25 cellular contexts compared by ENCODE assay signal in genomic region chr2:241147336-241147735, GRCh38. TPM values are rescaled to one million over a fixed set of nuclear protein-coding genes. Genes with fewer than 3 reads are reported as not detected.
A peak's percentile ranks its signal among the peaks of the same experiment; 100 is the strongest.
DNase-seq lines count a peak whose midpoint lies in the region; ATAC-seq, FAIRE-seq and TF ChIP-seq lines count a peak whose summit lies in the region.
"Had no signal": no experiment of that assay in that cellular context is flagged by ENCODE, and none has a peak within 500 bp of the region (broad histone marks: within the 10 kb centered on the region; RNA-seq: fewer than 3 reads in every experiment).

No MANE protein-coding gene starts in this region.

- H3K9ac ChIP-seq in HCT116 (ENCODE audit: low read length) (no peak overlapping the region), GM12878 (ENCODE audit: control insufficient read depth, insufficient read depth, low read length) (no peak overlapping the region)
- H3K9ac ChIP-seq: SK-N-SH had no signal

- no peaks in the 10 kb centered on the region for H3K27me3 ChIP-seq in CD8-positive, alpha-beta T cell (ENCODE audit: insufficient read depth, low read length)
- H3K27me3 ChIP-seq in HCT116 (ENCODE audit: insufficient read depth, low read length), result no peaks in the 10 kb centered on the region
- no peaks in the 10 kb centered on the region for H3K27me3 ChIP-seq in GM12878 (replicated peaks in 1 of 2; ENCODE audit: control insufficient read depth in 2 of 2, insufficient read depth in 2 of 2, low read length in 1 of 2)
- H3K27me3 ChIP-seq: upper lobe of right lung had no signal

- 98% methylated on average over 3 of the region's 3 CpGs for WGBS in GM12878 (ENCODE audit: insufficient coverage, insufficient replicate concordance, low lambda C conversion rate, missing lambda C conversion rate)

- H3K79me2 ChIP-seq in HCT116 (ENCODE audit: insufficient read depth, low read length) (peaks cover 48% of the 10 kb centered on the region), GM12878 (ENCODE audit: control insufficient read depth, insufficient read depth, low read length) (peaks cover 43% of the 10 kb centered on the region)

- H3K4me2 ChIP-seq in HCT116 (ENCODE audit: low read length) (0 out of 2 replicates have a peak overlapping the region, but pooled peaks have one; percentile 99), GM12878 (ENCODE audit: control insufficient read depth, insufficient read depth) (peak overlapping the region; percentile 90)
- H3K4me2 ChIP-seq: smooth muscle cell had no signal

- FAIRE-seq in GM12878 (lab: Jason Lieb, UNC), result no peak

- BruUV-seq in HCT116 (replicated peaks; lab: Mats Ljungman, UMichigan) (no TSS peak), GM12878 (replicated peaks; lab: Mats Ljungman, UMichigan) (no TSS peak)

- in situ Hi-C loops in GM12878 (cut with MboI), result no loop called here

- H3K27me3 Mint-ChIP-seq in CD8-positive, alpha-beta T cell (ENCODE audit: low read depth), result no peaks in the 10 kb centered on the region
- H3K27me3 Mint-ChIP-seq in natural killer cell treated with Interleukin-12 subunit alpha and Interleukin-12 subunit beta and Interleukin-15 and Interleukin-18, amount 100 ng/mL, for 72 hours, result no peaks in the 10 kb centered on the region

- intact Hi-C loops in CD8-positive, alpha-beta T cell (cut with DNase I, micrococcal nuclease), result loop anchor here in 1 of 2 experiments (10.0 kb wide), 1 partner anchor 563 kb away; the partner anchor contains the start of gene CAPN10
- intact Hi-C loops in HCT116 (cut with micrococcal nuclease) (no loop called here), GM12878 (cut with micrococcal nuclease; ENCODE audit: unreplicated experiment) (loop anchor here (5.0 to 10.0 kb wide), 2 partner anchors 45 to 63 kb away; partner anchors contain the start of gene MTERF4)

- no peak for DNase-seq in CD8-positive, alpha-beta T cell
- no peak for DNase-seq in HCT116 (ENCODE audit: low read depth, low spot score)
- no peak for DNase-seq in GM12878 (ENCODE audit: low read depth, low spot score)
- no peak for DNase-seq in natural killer cell treated with Interleukin-12 subunit alpha and Interleukin-12 subunit beta and Interleukin-15 and Interleukin-18, amount 100 ng/mL, for 72 hours (ENCODE audit: low spot score)
- no peak for DNase-seq in SKM-1 treated with dmso at 0.1 percent for 144 hours (lab: John Stamatoyannopoulos, UW; ENCODE audit: unreplicated experiment)
- DNase-seq in NCI-H128 (lab: John Stamatoyannopoulos, UW; ENCODE audit: unreplicated experiment), result no peak
- DNase-seq in NCI-H446 treated with DMSO at 0.1 percent for 48 hours (lab: John Stamatoyannopoulos, UW), result no peak
- DNase-seq: activated CD4-positive, CD25-positive, alpha-beta regulatory T cell; activated naive CD4-positive, alpha-beta T cell treated with Interleukin-2 at 50 U/mL for 16 hours; aorta; central memory CD4-positive, alpha-beta T cell; DMS79; H7; Kasumi-1; kidney glomerular epithelial cell; NCI-H187; NCI-H526 treated with DMSO at 0.1 percent for 48 hours; retina; SK-N-SH; substantia nigra; upper lobe of right lung had no signal

- H3K4me1 ChIP-seq in CD8-positive, alpha-beta T cell (ENCODE audit: insufficient read depth, low read length), result peaks cover 21% of the 10 kb centered on the region
- peaks cover 11 to 22% of the 10 kb centered on the region in 2 experiments; a peak in 3 of 4 replicates for H3K4me1 ChIP-seq in HCT116 (ENCODE audit: control insufficient read depth in 1 of 2, insufficient read depth in 2 of 2, low read length in 2 of 2)
- peaks cover 23% of the 10 kb centered on the region for H3K4me1 ChIP-seq in GM12878 (ENCODE audit: control insufficient read depth, insufficient read depth, low read length)

- H3K9me3 Mint-ChIP-seq in CD8-positive, alpha-beta T cell, result no peaks in the 10 kb centered on the region
- no peaks in the 10 kb centered on the region for H3K9me3 Mint-ChIP-seq in natural killer cell treated with Interleukin-12 subunit alpha and Interleukin-12 subunit beta and Interleukin-15 and Interleukin-18, amount 100 ng/mL, for 72 hours

- no peak overlapping the region for H3K27ac Mint-ChIP-seq in CD8-positive, alpha-beta T cell
- H3K27ac Mint-ChIP-seq in natural killer cell treated with Interleukin-12 subunit alpha and Interleukin-12 subunit beta and Interleukin-15 and Interleukin-18, amount 100 ng/mL, for 72 hours, result no peak overlapping the region

- POLR2A ChIA-PET in CD8-positive, alpha-beta T cell (lab: Charles Lee), result interaction anchor here (5.8 to 5.9 kb wide), 2 partner anchors 37 to 45 kb away, joined by 65 to 73 read pairs; partner anchors contain the start of gene MTERF4
- POLR2A ChIA-PET in HCT116 (lab: Charles Lee), result no interaction called here
- POLR2A ChIA-PET in GM12878 (lab: Charles Lee), result interaction anchor here (1.0 to 1.2 kb wide), 2 partner anchors 14 to 34 kb away, joined by 3 read pairs; no protein-coding TSS in a partner anchor

- peak overlapping the region; percentile 99 for H3K4me3 Mint-ChIP-seq in CD8-positive, alpha-beta T cell
- peak overlapping the region; percentile 92 for H3K4me3 Mint-ChIP-seq in natural killer cell treated with Interleukin-12 subunit alpha and Interleukin-12 subunit beta and Interleukin-15 and Interleukin-18, amount 100 ng/mL, for 72 hours

- CTCF ChIA-PET in CD8-positive, alpha-beta T cell (lab: Charles Lee), result interaction anchor here (0.8 to 0.9 kb wide), 2 partner anchors 11 to 69 kb away, joined by 3 read pairs; no protein-coding TSS in a partner anchor
- CTCF ChIA-PET in HCT116 (lab: Charles Lee), result no interaction called here
- CTCF ChIA-PET in GM12878 (lab: Yijun Ruan, JAX), result interaction anchor here (0.9 to 1.2 kb wide), 2 partner anchors 51 to 69 kb away, joined by 3 to 4 read pairs; no protein-coding TSS in a partner anchor

- no peak for ATAC-seq in CD8-positive, alpha-beta T cell
- ATAC-seq in HCT116 (no peak), GM12878 (no peak), GM21367 (IDR thresholded peaks at IDR 0.05; ENCODE audit: unreplicated experiment) (no peak)
- no peak for ATAC-seq in natural killer cell treated with Interleukin-12 subunit alpha and Interleukin-12 subunit beta and Interleukin-15 and Interleukin-18, amount 100 ng/mL, for 72 hours
- ATAC-seq: upper lobe of right lung had no signal

- no peaks in the 10 kb centered on the region for H3K9me2 ChIP-seq in HCT116 (ENCODE audit: insufficient read depth)
- H3K9me2 ChIP-seq: SK-N-SH had no signal

- H4K20me1 ChIP-seq in HCT116 (ENCODE audit: insufficient read depth) (no peaks in the 10 kb centered on the region), GM12878 (ENCODE audit: control insufficient read depth, insufficient read depth) (no peaks in the 10 kb centered on the region)

- RAD21 ChIA-PET in HCT116 (lab: Charles Lee; ENCODE audit: low non-redundant PET in 1 of 2, low total read pairs in 2 of 2, uncharacterized antibody in 2 of 2, unreplicated experiment in 2 of 2), result no interaction called here
- RAD21 ChIA-PET in GM12878 (lab: Charles Lee; ENCODE audit: unreplicated experiment), result interaction anchor here (0.7 to 1.2 kb wide), 4 partner anchors 18 to 70 kb away, joined by 3 to 4 read pairs (median 4); no protein-coding TSS in a partner anchor

- no peak overlapping the region for H3K4me3 ChIP-seq in CD8-positive, alpha-beta T cell (ENCODE audit: low read depth, low read length)
- H3K4me3 ChIP-seq in HCT116 (replicated peaks in 1 of 2; ENCODE audit: low read depth in 1 of 2, low read length in 2 of 2) (no peak overlapping the region), GM12878 (no peak overlapping the region)
- H3K4me3 ChIP-seq: lung, smooth muscle cell, upper lobe of right lung had no signal

- peaks cover 24% of the 10 kb centered on the region for H3K36me3 Mint-ChIP-seq in CD8-positive, alpha-beta T cell
- H3K36me3 Mint-ChIP-seq in natural killer cell treated with Interleukin-12 subunit alpha and Interleukin-12 subunit beta and Interleukin-15 and Interleukin-18, amount 100 ng/mL, for 72 hours, result peaks cover 4% of the 10 kb centered on the region

- SMC1A ChIA-PET in GM12878 (lab: Charles Lee; ENCODE audit: uncharacterized antibody, unreplicated experiment), result interaction anchor here (0.9 to 6.2 kb wide), 7 partner anchors 18 to 163 kb away, joined by 3 to 45 read pairs (median 5); partner anchors contain the start of gene MTERF4

- H2AFZ ChIP-seq in HCT116 (ENCODE audit: low read depth, low read length, poor library complexity, severe bottlenecking), result no peak overlapping the region
- H2AFZ ChIP-seq in GM12878 (ENCODE audit: control insufficient read depth, low read depth, low read length), result no peak overlapping the region

- TF ChIP-seq RAD21 in HCT116 (IDR thresholded peaks at IDR 0.05; ENCODE audit: low read depth) (no peak), GM12878 (IDR thresholded peaks at IDR 0.05; ENCODE audit: insufficient read depth, low read depth, low read length) (no peak)

- no peaks in the 10 kb centered on the region for H3K36me3 ChIP-seq in CD8-positive, alpha-beta T cell (ENCODE audit: insufficient read depth, low read length)
- H3K36me3 ChIP-seq in HCT116 (ENCODE audit: control insufficient read depth in 1 of 2, insufficient read depth in 2 of 2, low read length in 2 of 2), result no peaks in the 10 kb centered on the region; a peak in 1 of 4 replicates
- no peaks in the 10 kb centered on the region; a peak in 1 of 4 replicates for H3K36me3 ChIP-seq in GM12878 (ENCODE audit: control insufficient read depth in 2 of 2, insufficient read depth in 2 of 2, low read length in 1 of 2)
- H3K36me3 ChIP-seq: upper lobe of right lung had no signal

- TF ChIP-seq EP300 in GM12878 (IDR thresholded peaks at IDR 0.05; ENCODE audit: borderline replicate concordance in 1 of 2, control insufficient read depth in 1 of 2, low read depth in 2 of 2, low read length in 2 of 2), result no peak

- no peak for TF ChIP-seq POLR2A in HCT116 (IDR thresholded peaks at IDR 0.05; ENCODE audit: borderline replicate concordance, extremely low read depth, insufficient read depth, insufficient read length)
- no peak for TF ChIP-seq POLR2A in GM12878 (IDR thresholded peaks at IDR 0.05; ENCODE audit: low read depth, low read length)

- peaks cover 41% of the 10 kb centered on the region for H3K4me1 Mint-ChIP-seq in CD8-positive, alpha-beta T cell (ENCODE audit: low read depth)
- peaks cover 31 to 32% of the 10 kb centered on the region in 2 donors for H3K4me1 Mint-ChIP-seq in natural killer cell treated with Interleukin-12 subunit alpha and Interleukin-12 subunit beta and Interleukin-15 and Interleukin-18, amount 100 ng/mL, for 72 hours (ENCODE audit: low read depth in 2 of 2)

- H3K9me3 ChIP-seq in CD8-positive, alpha-beta T cell (ENCODE audit: low read length), result no peaks in the 10 kb centered on the region
- H3K9me3 ChIP-seq in HCT116 (ENCODE audit: control insufficient read depth in 1 of 2, insufficient read depth in 1 of 2, low read depth in 1 of 2, low read length in 2 of 2) (no peaks in the 10 kb centered on the region), GM12878 (replicated peaks; ENCODE audit: control insufficient read depth, insufficient read depth, low read length) (no peaks in the 10 kb centered on the region)
- H3K9me3 ChIP-seq: SK-N-SH, upper lobe of right lung had no signal

- no peak for TF ChIP-seq CTCF in CD8-positive, alpha-beta T cell (IDR thresholded peaks at IDR 0.05)
- TF ChIP-seq CTCF in HCT116 (IDR thresholded peaks at IDR 0.05 in 2 of 3, conservative IDR thresholded peaks at IDR 0.05 in 1 of 3; ENCODE audit: borderline replicate concordance in 1 of 3, insufficient read depth in 1 of 3, low read depth in 2 of 3, low read length in 2 of 3), result no peak
- no peak for TF ChIP-seq CTCF in GM12878 (IDR thresholded peaks at IDR 0.05 in 2 of 3, conservative IDR thresholded peaks at IDR 0.05 in 1 of 3; ENCODE audit: control insufficient read depth in 2 of 3, extremely low read depth in 1 of 3, insufficient read depth in 1 of 3, low read depth in 3 of 3, low read length in 3 of 3)

- H3K27ac ChIP-seq in CD8-positive, alpha-beta T cell (ENCODE audit: low read depth, low read length), result no peak overlapping the region
- H3K27ac ChIP-seq in HCT116 (ENCODE audit: low read depth, low read length) (no peak overlapping the region), GM12878 (ENCODE audit: control insufficient read depth, insufficient read depth) (no peak overlapping the region)
- H3K27ac ChIP-seq: RWPE1, upper lobe of right lung had no signal

RNA-seq across cellular contexts. Expression of gene PASK, which starts 1.9 kb away (rescaled TPM):
- total RNA-seq in CD8-positive, alpha-beta T cell, result 100 to 1,000 TPM; 306 to 329 TPM
- total RNA-seq in HCT116 (2021; ENCODE audit: unreplicated experiment), result 45.8 TPM
- 12.4 and 14.7 TPM in 2 replicates for polyA plus RNA-seq in HCT116 (2012)
- 112 and 123 TPM in 2 replicates for total RNA-seq in GM12878 (2013; cell fraction: nucleolus; rRNA removed)
- total RNA-seq in GM12878 (2014; rRNA removed), result 32.6 and 35.2 TPM in 2 replicates
- 21.7 and 21.8 TPM in 2 replicates for total RNA-seq in GM12878 (2014; rRNA removed; fragmentation: Illumina TruSeq; extraction: Trizol)
- 49.6 and 54.9 TPM in 2 replicates for total RNA-seq in GM12878 (2021)
- polyA plus RNA-seq in GM12878 (2011; ENCODE audit: low read depth), result 19.5 TPM
- polyA plus RNA-seq in GM12878 (2011; rRNA removed), result 59.4 and 62.2 TPM in 2 replicates
- 52.5 and 56.3 TPM in 2 replicates for polyA plus RNA-seq in GM12878 (2011; cell fraction: cytosol; rRNA removed)
- 182 and 212 TPM in 2 replicates for polyA plus RNA-seq in GM12878 (2011; cell fraction: nucleus; rRNA removed)
- polyA plus RNA-seq in GM12878 (2012), result 36.3 and 39.3 TPM in 2 replicates
- polyA plus RNA-seq in GM12878 (2014; fragmentation: Illumina TruSeq; extraction: Trizol), result 24.3 and 29.5 TPM in 2 replicates
- 10 to 100 TPM in 1 of 2 experiments, 1 to 10 TPM in 1; 9.6 to 10.8 TPM for polyA plus RNA-seq in GM12878 (2014; fragmentation: Nextera tagmentation; extraction: Ambion mirVana)
- 36.7 and 42.0 TPM in 2 replicates for polyA plus RNA-seq in GM12878 (2014; rRNA removed)
- polyA plus RNA-seq in GM12878 (2016; fragmentation: Nextera tagmentation; extraction: Ambion mirVana), result 10 to 100 TPM; 25.0 to 27.6 TPM
- polyA minus RNA-seq in GM12878 (2011; rRNA and poly(A)+ RNA removed), result 40.8 and 57.0 TPM in 2 replicates
- polyA minus RNA-seq in GM12878 (2011; cell fraction: cytosol; rRNA and poly(A)+ RNA removed), result 16.3 and 20.4 TPM in 2 replicates
- polyA minus RNA-seq in GM12878 (2011; cell fraction: nucleus; rRNA and poly(A)+ RNA removed), result 38.2 and 60.8 TPM in 2 replicates
- 10 to 100 TPM; 69.5 to 78.9 TPM for total RNA-seq in natural killer cell treated with Interleukin-12 subunit alpha and Interleukin-12 subunit beta and Interleukin-15 and Interleukin-18, amount 100 ng/mL, for 72 hours

RNA-seq across cellular contexts. Expression of gene PPP1R7, which starts 2.9 kb away (rescaled TPM):
- 10 to 100 TPM; 47.5 to 50.9 TPM for total RNA-seq in CD8-positive, alpha-beta T cell
- total RNA-seq in HCT116 (2021; ENCODE audit: unreplicated experiment) (45.4 TPM), GM12878 (2014; rRNA removed) (78.5 and 88.0 TPM in 2 replicates), GM12878 (2014; rRNA removed; fragmentation: Illumina TruSeq; extraction: Trizol) (85.7 and 87.8 TPM in 2 replicates), GM12878 (2021) (76.9 and 84.3 TPM in 2 replicates)
- polyA plus RNA-seq in HCT116 (2012), result 44.5 and 55.7 TPM in 2 replicates
- total RNA-seq in GM12878 (2013; cell fraction: nucleolus; rRNA removed), result 33.8 and 144 TPM in 2 replicates
- 64.8 TPM for polyA plus RNA-seq in GM12878 (2011; ENCODE audit: low read depth)
- polyA plus RNA-seq in GM12878 (2011; rRNA removed) (123 and 157 TPM in 2 replicates), GM12878 (2014; fragmentation: Illumina TruSeq; extraction: Trizol) (146 and 167 TPM in 2 replicates), GM12878 (2014; fragmentation: Nextera tagmentation; extraction: Ambion mirVana) (10 to 100 TPM; 81.4 to 82.8 TPM), GM12878 (2014; rRNA removed) (91.5 and 99.6 TPM in 2 replicates), GM12878 (2016; fragmentation: Nextera tagmentation; extraction: Ambion mirVana) (100 to 1,000 TPM; 169 to 174 TPM)
- polyA plus RNA-seq in GM12878 (2011; cell fraction: cytosol; rRNA removed), result 52.0 and 59.3 TPM in 2 replicates
- 50.8 and 59.6 TPM in 2 replicates for polyA plus RNA-seq in GM12878 (2011; cell fraction: nucleus; rRNA removed)
- polyA plus RNA-seq in GM12878 (2012), result 86.5 and 102 TPM in 2 replicates
- polyA minus RNA-seq in GM12878 (2011; rRNA and poly(A)+ RNA removed), result 37.3 and 41.8 TPM in 2 replicates
- 22.7 and 48.7 TPM in 2 replicates for polyA minus RNA-seq in GM12878 (2011; cell fraction: cytosol; rRNA and poly(A)+ RNA removed)
- 19.1 and 32.2 TPM in 2 replicates for polyA minus RNA-seq in GM12878 (2011; cell fraction: nucleus; rRNA and poly(A)+ RNA removed)
- total RNA-seq in natural killer cell treated with Interleukin-12 subunit alpha and Interleukin-12 subunit beta and Interleukin-15 and Interleukin-18, amount 100 ng/mL, for 72 hours, result 100 to 1,000 TPM in 1 of 2 donors, 10 to 100 TPM in 1; 54.8 to 109 TPM

RNA-seq across cellular contexts. Expression of gene ANO7, which starts 41.1 kb away (rescaled TPM):
- total RNA-seq in CD8-positive, alpha-beta T cell, result under 1 TPM in 1 of 2 experiments, not detected in 1; 0.30 TPM
- 0.84 TPM for total RNA-seq in HCT116 (2021; ENCODE audit: unreplicated experiment)
- 0.42 and 0.75 TPM in 2 replicates for polyA plus RNA-seq in HCT116 (2012)
- 19.1 and 21.0 TPM in 2 replicates for total RNA-seq in GM12878 (2013; cell fraction: nucleolus; rRNA removed)
- total RNA-seq in GM12878 (2014; rRNA removed), result 0.49 and 0.56 TPM in 2 replicates
- total RNA-seq in GM12878 (2014; rRNA removed; fragmentation: Illumina TruSeq; extraction: Trizol), result 0.18 and 0.22 TPM in 2 replicates
- 0.88 and 1.4 TPM in 2 replicates for total RNA-seq in GM12878 (2021)
- polyA plus RNA-seq in GM12878 (2011; ENCODE audit: low read depth), result 0.43 TPM
- polyA plus RNA-seq in GM12878 (2011; rRNA removed), result 0.56 and 1.2 TPM in 2 replicates
- 1.5 TPM in 2 replicates for polyA plus RNA-seq in GM12878 (2011; cell fraction: cytosol; rRNA removed)
- 8.0 TPM in 2 replicates for polyA plus RNA-seq in GM12878 (2011; cell fraction: nucleus; rRNA removed)
- 1.8 TPM in 2 replicates for polyA plus RNA-seq in GM12878 (2012)
- polyA plus RNA-seq in GM12878 (2014; fragmentation: Illumina TruSeq; extraction: Trizol), result 0.24 and 0.35 TPM in 2 replicates
- under 1 TPM; 0.08 to 0.11 TPM for polyA plus RNA-seq in GM12878 (2014; fragmentation: Nextera tagmentation; extraction: Ambion mirVana)
- polyA plus RNA-seq in GM12878 (2014; rRNA removed), result 0.47 and 1.1 TPM in 2 replicates
- polyA plus RNA-seq in GM12878 (2016; fragmentation: Nextera tagmentation; extraction: Ambion mirVana), result under 1 TPM; 0.40 to 0.50 TPM
- polyA minus RNA-seq in GM12878 (2011; rRNA and poly(A)+ RNA removed), result 2.7 and 3.9 TPM in 2 replicates
- polyA minus RNA-seq in GM12878 (2011; cell fraction: cytosol; rRNA and poly(A)+ RNA removed), result 1.0 and 1.6 TPM in 2 replicates
- polyA minus RNA-seq in GM12878 (2011; cell fraction: nucleus; rRNA and poly(A)+ RNA removed), result 3.6 and 5.7 TPM in 2 replicates
- total RNA-seq in natural killer cell treated with Interleukin-12 subunit alpha and Interleukin-12 subunit beta and Interleukin-15 and Interleukin-18, amount 100 ng/mL, for 72 hours, result 1 to 10 TPM; 2.8 to 7.1 TPM

RNA-seq across cellular contexts. Expression of gene MTERF4, which starts 45.2 kb away (rescaled TPM):
- 100 to 1,000 TPM in 1 of 2 experiments, 10 to 100 TPM in 1; 100.0 to 102 TPM for total RNA-seq in CD8-positive, alpha-beta T cell
- 25.5 TPM for total RNA-seq in HCT116 (2021; ENCODE audit: unreplicated experiment)
- 20.6 and 25.2 TPM in 2 replicates for polyA plus RNA-seq in HCT116 (2012)
- total RNA-seq in GM12878 (2013; cell fraction: nucleolus; rRNA removed), result 339 and 407 TPM in 2 replicates
- total RNA-seq in GM12878 (2014; rRNA removed), result 35.5 and 37.5 TPM in 2 replicates
- total RNA-seq in GM12878 (2014; rRNA removed; fragmentation: Illumina TruSeq; extraction: Trizol), result 52.0 and 56.3 TPM in 2 replicates
- total RNA-seq in GM12878 (2021), result 35.2 and 38.7 TPM in 2 replicates
- 67.1 TPM for polyA plus RNA-seq in GM12878 (2011; ENCODE audit: low read depth)
- polyA plus RNA-seq in GM12878 (2011; rRNA removed), result 63.6 and 66.4 TPM in 2 replicates
- polyA plus RNA-seq in GM12878 (2011; cell fraction: cytosol; rRNA removed), result 46.3 and 47.5 TPM in 2 replicates
- polyA plus RNA-seq in GM12878 (2011; cell fraction: nucleus; rRNA removed), result 145 and 152 TPM in 2 replicates
- 45.2 and 50.8 TPM in 2 replicates for polyA plus RNA-seq in GM12878 (2012)
- polyA plus RNA-seq in GM12878 (2014; fragmentation: Illumina TruSeq; extraction: Trizol), result 69.1 and 85.4 TPM in 2 replicates
- polyA plus RNA-seq in GM12878 (2014; fragmentation: Nextera tagmentation; extraction: Ambion mirVana), result 10 to 100 TPM; 36.7 to 45.0 TPM
- 66.8 and 68.2 TPM in 2 replicates for polyA plus RNA-seq in GM12878 (2014; rRNA removed)
- polyA plus RNA-seq in GM12878 (2016; fragmentation: Nextera tagmentation; extraction: Ambion mirVana), result 10 to 100 TPM; 44.7 to 46.0 TPM
- 73.9 and 87.6 TPM in 2 replicates for polyA minus RNA-seq in GM12878 (2011; rRNA and poly(A)+ RNA removed)
- 16.7 and 18.6 TPM in 2 replicates for polyA minus RNA-seq in GM12878 (2011; cell fraction: cytosol; rRNA and poly(A)+ RNA removed)
- polyA minus RNA-seq in GM12878 (2011; cell fraction: nucleus; rRNA and poly(A)+ RNA removed), result 44.0 and 60.1 TPM in 2 replicates
- 10 to 100 TPM; 38.1 to 40.5 TPM for total RNA-seq in natural killer cell treated with Interleukin-12 subunit alpha and Interleukin-12 subunit beta and Interleukin-15 and Interleukin-18, amount 100 ng/mL, for 72 hours
